ENCODE assay signal across 8 cellular contexts in genomic region chr22:26484360-26484706, GRCh38. TPM values are rescaled to one million over a fixed set of nuclear protein-coding genes. Genes with fewer than 3 reads are reported as not detected.
A peak's percentile ranks its signal among the peaks of the same experiment; 100 is the strongest.
DNase-seq lines count a peak whose midpoint lies in the region; ATAC-seq and TF ChIP-seq lines count a peak whose summit lies in the region.

No MANE protein-coding gene starts in this region.

- intact Hi-C loops in activated CD4-positive, alpha-beta memory T cell treated with anti-CD3 and anti-CD28 coated beads for 36 hours (cut with micrococcal nuclease) = no loop called here
- intact Hi-C loops in testis (cut with DNase I; ENCODE audit: low total_unique reads) = no loop called here

- H3K4me3 Mint-ChIP-seq in activated CD4-positive, alpha-beta memory T cell treated with anti-CD3 and anti-CD28 coated beads for 36 hours = peak overlapping the region; percentile 96

- CTCF ChIA-PET in activated CD4-positive, alpha-beta memory T cell treated with anti-CD3 and anti-CD28 coated beads for 36 hours (lab: Charles Lee) = interaction anchor here (0.7 to 4.3 kb wide), 10 partner anchors 10 to 190 kb away, joined by 3 to 18 read pairs (median 7); no protein-coding TSS in a partner anchor

- peak; percentile 50 to 51 for ATAC-seq in activated CD4-positive, CD25-positive, alpha-beta regulatory T cell treated with anti-CD3 and anti-CD28 coated beads, Interleukin-2, amount 50 U/mL, for 24 hours
- ATAC-seq in GM19463 (IDR thresholded peaks at IDR 0.05; ENCODE audit: unreplicated experiment) = no peak

- WGBS in testis, 2 donors = 5% methylated on average over 6 of the region's 6 CpGs

- POLR2A ChIA-PET in activated CD4-positive, alpha-beta memory T cell treated with anti-CD3 and anti-CD28 coated beads for 36 hours (lab: Charles Lee) = interaction anchor here (1.1 to 3.9 kb wide), 6 partner anchors 10 to 189 kb away, joined by 3 to 41 read pairs (median 9); partner anchors contain the start of gene ASPHD2

- no peak for TF ChIP-seq POLR2A in testis (IDR thresholded peaks at IDR 0.05)

- H3K9me3 ChIP-seq in iPS-18c (ENCODE audit: control insufficient read depth, insufficient read depth, low read length) = no peaks in the 10 kb centered on the region
- H3K9me3 ChIP-seq in testis = no peaks in the 10 kb centered on the region

- H3K27me3 ChIP-seq in testis = no peaks in the 10 kb centered on the region

- no peak for DNase-seq in activated CD4-positive, CD25-positive, alpha-beta regulatory T cell treated with anti-CD3 and anti-CD28 coated beads, Interleukin-2, amount 50 U/mL, for 72 hours
- DNase-seq in activated CD4-positive, alpha-beta memory T cell treated with anti-CD3 and anti-CD28 coated beads for 36 hours = no peak
- DNase-seq in testis (no peak), occipital lobe (lab: John Stamatoyannopoulos, UW) (no peak), KBM-7 (no peak)

- no peak for TF ChIP-seq CTCF in testis (IDR thresholded peaks at IDR 0.05)

- H3K27me3 Mint-ChIP-seq in activated CD4-positive, alpha-beta memory T cell treated with anti-CD3 and anti-CD28 coated beads for 36 hours = no peaks in the 10 kb centered on the region

- H3K36me3 ChIP-seq in testis (ENCODE audit: low read depth, missing control alignments) = no peaks in the 10 kb centered on the region

- peaks cover 42% of the 10 kb centered on the region for H3K4me1 ChIP-seq in testis

- H3K27ac Mint-ChIP-seq in activated CD4-positive, alpha-beta memory T cell treated with anti-CD3 and anti-CD28 coated beads for 36 hours = peak overlapping the region; percentile 92

- peak overlapping the region in 1 of 2 donors; percentile 98 for H3K27ac ChIP-seq in testis

- in situ Hi-C loops in KBM-7 (cut with MboI; ENCODE audit: low pct_unique_long_range_greater_than_20kb, low sequenced_read_pairs) = no loop called here

- peaks cover 59% of the 10 kb centered on the region for H3K4me1 Mint-ChIP-seq in activated CD4-positive, alpha-beta memory T cell treated with anti-CD3 and anti-CD28 coated beads for 36 hours (ENCODE audit: low read depth)

- peak overlapping the region; percentile 83 for H3K4me3 ChIP-seq in iPS-18c (ENCODE audit: insufficient read depth, low read depth, low read length)
- peak overlapping the region; percentile 87 to 97 for H3K4me3 ChIP-seq in testis

- H3K9me3 Mint-ChIP-seq in activated CD4-positive, alpha-beta memory T cell treated with anti-CD3 and anti-CD28 coated beads for 36 hours = no peaks in the 10 kb centered on the region

- peaks cover 19% of the 10 kb centered on the region for H3K36me3 Mint-ChIP-seq in activated CD4-positive, alpha-beta memory T cell treated with anti-CD3 and anti-CD28 coated beads for 36 hours

RNA-seq across cellular contexts. Expression of gene SRRD, which starts 0.7 kb away (rescaled TPM):
- total RNA-seq in activated CD4-positive, alpha-beta memory T cell treated with anti-CD3 and anti-CD28 coated beads for 36 hours = 10 to 100 TPM; 20.6 to 22.0 TPM
- total RNA-seq in testis (10 to 100 TPM; 22.7 to 27.2 TPM), occipital lobe (19.5 TPM)
- polyA plus RNA-seq in testis (ENCODE audit: insufficient read depth, low read depth, low replicate concordance) = 37.9 TPM

RNA-seq across cellular contexts. Expression of gene HPS4, which starts 0.8 kb away (rescaled TPM):
- 10 to 100 TPM; 41.7 to 44.3 TPM for total RNA-seq in activated CD4-positive, alpha-beta memory T cell treated with anti-CD3 and anti-CD28 coated beads for 36 hours
- 100 to 1,000 TPM; 103 to 110 TPM for total RNA-seq in testis
- polyA plus RNA-seq in testis (ENCODE audit: insufficient read depth, low read depth, low replicate concordance) = 68.8 TPM
- 35.1 TPM for total RNA-seq in occipital lobe

RNA-seq across cellular contexts. Expression of gene TFIP11, which starts 27.9 kb away (rescaled TPM):
- 10 to 100 TPM; 41.1 to 43.0 TPM for total RNA-seq in activated CD4-positive, alpha-beta memory T cell treated with anti-CD3 and anti-CD28 coated beads for 36 hours
- total RNA-seq in testis (10 to 100 TPM; 44.3 to 51.3 TPM), occipital lobe (43.8 TPM)
- polyA plus RNA-seq in testis (ENCODE audit: insufficient read depth, low read depth, low replicate concordance) = 100 TPM

RNA-seq across cellular contexts. Expression of gene ASPHD2, which starts 55.3 kb away (rescaled TPM):
- total RNA-seq in activated CD4-positive, alpha-beta memory T cell treated with anti-CD3 and anti-CD28 coated beads for 36 hours = 1 to 10 TPM; 9.2 to 10.0 TPM
- total RNA-seq in testis (1 to 10 TPM; 4.8 to 5.0 TPM), occipital lobe (18.4 TPM)
- polyA plus RNA-seq in testis (ENCODE audit: insufficient read depth, low read depth, low replicate concordance) = 4.2 TPM
